8 cellular contexts compared by ENCODE assay signal in the genomic region with DNA sequence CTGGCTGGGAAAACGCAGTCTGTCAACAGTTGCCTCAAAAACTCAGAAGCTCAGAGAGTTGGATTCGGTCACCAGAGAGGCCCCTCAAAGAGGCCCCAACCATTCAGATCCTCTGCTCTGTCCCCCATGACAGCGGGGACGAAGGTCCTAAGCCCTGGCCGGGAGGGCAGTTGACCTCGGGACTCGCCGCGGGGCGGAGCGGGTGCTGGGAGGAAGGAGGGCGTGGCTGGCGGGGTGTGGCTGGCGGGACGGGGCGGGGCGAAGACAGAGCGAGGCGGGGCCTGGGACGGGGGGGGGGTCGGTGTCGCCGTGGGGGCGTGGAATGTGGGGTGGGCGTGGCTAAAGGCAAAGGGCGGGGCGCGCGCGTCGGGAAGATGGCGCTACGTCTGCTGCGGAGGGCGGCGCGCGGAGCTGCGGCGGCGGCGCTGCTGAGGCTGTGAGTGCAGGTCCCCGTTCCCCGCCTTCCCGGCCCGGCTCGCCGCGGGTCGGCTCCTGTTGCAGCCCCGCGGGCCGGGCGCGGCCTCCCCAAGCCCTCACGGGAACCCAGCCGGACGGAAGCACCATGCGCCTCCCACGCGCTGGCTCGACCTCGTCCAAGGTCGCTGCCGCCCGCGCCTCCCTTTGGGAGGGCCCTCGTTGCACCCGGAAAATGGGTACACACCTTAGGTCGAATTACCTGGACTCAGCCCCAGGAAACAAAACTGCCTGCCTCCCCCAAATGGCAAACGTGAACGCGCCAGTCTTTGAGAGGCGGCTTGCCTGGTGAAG. TPM values are rescaled to one million over a fixed set of nuclear protein-coding genes. Genes with fewer than 3 reads are reported as not detected.
DNase-seq lines count a peak whose midpoint lies in the region; ATAC-seq and TF ChIP-seq lines count a peak whose summit lies in the region.

A gene (plus strand): TSS at position 369 of the 768 bp plus-strand sequence.

- DNase-seq in CD8-positive, alpha-beta T cell, result peak; percentile 82 to 95 (median 91)
- DNase-seq in NK-92 treated with Interleukin-12 subunit alpha and Interleukin-12 subunit beta, amount 100 ng/mL, for 24 hours (lab: John Stamatoyannopoulos, UW), result peak; percentile 91
- DNase-seq in activated CD8-positive, alpha-beta memory T cell treated with anti-CD3 and anti-CD28 coated beads, Interleukin-2, amount 50 U/mL, for 1 hour (ENCODE audit: extremely low read depth), result peak; percentile 67
- peak; percentile 84 to 89 for DNase-seq in mesothelial cell of epicardium (ENCODE audit: low spot score in 2 of 2, unreplicated experiment in 2 of 2)
- DNase-seq in stimulated activated CD8-positive, alpha-beta memory T cell treated with anti-CD3 and anti-CD28 coated beads, Interleukin-15, amount 100 ng/mL, for 48 hours (ENCODE audit: low read depth in 2 of 2), result peak; percentile 77 to 78

- POLR2A ChIA-PET in CD8-positive, alpha-beta T cell (lab: Charles Lee), result interaction anchor here (0.6 to 1.8 kb wide), 6 partner anchors 21 to 1068 kb away, joined by 3 to 19 read pairs (median 4); a partner anchor contains a TSS

- H3K4me3 ChIP-seq in CD8-positive, alpha-beta T cell (ENCODE audit: low read depth, low read length), result peak within 1 kb of the TSS; percentile 93
- H3K4me3 ChIP-seq in endocrine pancreas (ENCODE audit: control insufficient read depth, insufficient read depth, low read length), result peak within 1 kb of the TSS; percentile 76

- no peak for TF ChIP-seq CTCF in CD8-positive, alpha-beta T cell (IDR thresholded peaks at IDR 0.05)
- TF ChIP-seq CTCF in mesothelial cell of epicardium (IDR thresholded peaks at IDR 0.05; ENCODE audit: unreplicated experiment), result no peak

- peaks cover 45% of the 10 kb centered on the region for H3K4me1 Mint-ChIP-seq in CD8-positive, alpha-beta T cell (ENCODE audit: low read depth)
- H3K4me1 Mint-ChIP-seq in mesothelial cell of epicardium, result peaks cover 8% of the 10 kb centered on the region

- H3K27ac ChIP-seq in CD8-positive, alpha-beta T cell (ENCODE audit: low read depth, low read length), result peak within 1 kb of the TSS; percentile 81

- peak within 1 kb of the TSS; percentile 92 for H3K4me3 Mint-ChIP-seq in CD8-positive, alpha-beta T cell
- H3K4me3 Mint-ChIP-seq in mesothelial cell of epicardium, result peak within 1 kb of the TSS; percentile 81

- no peaks in the 10 kb centered on the region for H3K36me3 ChIP-seq in CD8-positive, alpha-beta T cell (ENCODE audit: insufficient read depth, low read length)
- no peaks in the 10 kb centered on the region for H3K36me3 ChIP-seq in endocrine pancreas (ENCODE audit: control insufficient read depth, insufficient read depth, low read length)

- no peaks in the 10 kb centered on the region for H3K9me3 ChIP-seq in CD8-positive, alpha-beta T cell (ENCODE audit: low read length)
- no peaks in the 10 kb centered on the region for H3K9me3 ChIP-seq in endocrine pancreas (ENCODE audit: control insufficient read depth, low read length)

- H3K9ac ChIP-seq in endocrine pancreas (ENCODE audit: control insufficient read depth, insufficient read depth, low read length), result peak within 1 kb of the TSS; percentile 81

- H3K27me3 ChIP-seq in CD8-positive, alpha-beta T cell (ENCODE audit: insufficient read depth, low read length), result no peaks in the 10 kb centered on the region
- no peaks in the 10 kb centered on the region for H3K27me3 ChIP-seq in endocrine pancreas (ENCODE audit: control insufficient read depth, insufficient read depth, low read length)

- CTCF ChIA-PET in CD8-positive, alpha-beta T cell (lab: Charles Lee), result interaction anchor here (0.8 to 1.8 kb wide), 11 partner anchors 9 to 911 kb away, joined by 3 to 6 read pairs (median 3); no protein-coding TSS in a partner anchor

- no peaks in the 10 kb centered on the region for H3K27me3 Mint-ChIP-seq in CD8-positive, alpha-beta T cell (ENCODE audit: low read depth)
- peaks cover 5% of the 10 kb centered on the region for H3K27me3 Mint-ChIP-seq in mesothelial cell of epicardium (ENCODE audit: low read depth)

- intact Hi-C loops in CD8-positive, alpha-beta T cell (cut with DNase I, micrococcal nuclease), result loop anchor here (1.0 to 10.0 kb wide), 12 partner anchors 44 to 1630 kb away; a partner anchor contains a TSS

- H3K36me3 Mint-ChIP-seq in CD8-positive, alpha-beta T cell, result no peaks in the 10 kb centered on the region
- H3K36me3 Mint-ChIP-seq in mesothelial cell of epicardium, result no peaks in the 10 kb centered on the region

- H3K27ac Mint-ChIP-seq in CD8-positive, alpha-beta T cell, result peak within 1 kb of the TSS; percentile 92
- H3K27ac Mint-ChIP-seq in mesothelial cell of epicardium, result peak within 1 kb of the TSS; percentile 86

- peaks cover 23% of the 10 kb centered on the region for H3K4me1 ChIP-seq in CD8-positive, alpha-beta T cell (ENCODE audit: insufficient read depth, low read length)
- H3K4me1 ChIP-seq in endocrine pancreas (ENCODE audit: control insufficient read depth, insufficient read depth, low read length), result no peaks in the 10 kb centered on the region

- ATAC-seq in CD8-positive, alpha-beta T cell, result peak; percentile 93
- ATAC-seq in GM19397 (IDR thresholded peaks at IDR 0.05; ENCODE audit: unreplicated experiment), result peak; percentile 85
- peak; percentile 65 for ATAC-seq in HG03558 (IDR thresholded peaks at IDR 0.05; ENCODE audit: extremely low read depth, unreplicated experiment)

- H3K9me3 Mint-ChIP-seq in CD8-positive, alpha-beta T cell, result no peaks in the 10 kb centered on the region
- H3K9me3 Mint-ChIP-seq in mesothelial cell of epicardium, result peaks cover 5% of the 10 kb centered on the region

RNA-seq across cellular contexts. Expression of the gene that starts here (rescaled TPM):
- total RNA-seq in CD8-positive, alpha-beta T cell, result 1 to 10 TPM; 2.5 to 4.1 TPM
- total RNA-seq in mesothelial cell of epicardium, result 8.0 to 8.7 TPM (median 8.3 TPM) in 3 replicates

Comparison
In these comparisons a context has a peak if more than half of its experiments do, and no peak if none do; other contexts are left out.
1. Peak in every context shown above with its lines: DNase-seq, ATAC-seq, H3K4me3 ChIP-seq and H3K27ac ChIP-seq.